11 cellular contexts compared by ENCODE assay signal in genomic region chr11:131568318-131568717, GRCh38.
"Had no signal": no experiment of that assay in that cellular context is flagged by ENCODE, and none has a peak within 500 bp of the region (broad histone marks: within the 10 kb centered on the region; RNA-seq: fewer than 3 reads in every experiment).

No MANE protein-coding gene starts in this region.

- H3K9me3 Mint-ChIP-seq: GM23338, H9, HFFc6 had no signal

- H2AFZ ChIP-seq: GM23338 had no signal

- H3K9ac ChIP-seq: KMS-11 had no signal

- H3K4me3 Mint-ChIP-seq: GM23338, H9, HFFc6 had no signal

- H3K4me2 ChIP-seq: GM23338, KMS-11 had no signal

- H3K27ac ChIP-seq: HL-60, KMS-11 had no signal

- H3K27ac Mint-ChIP-seq: GM23338, H9, HFFc6 had no signal

- H3K4me3 ChIP-seq: GM23338 had no signal

- FAIRE-seq: H1, H54 had no signal

- ATAC-seq: GM23338 had no signal

- DNase-seq: H9, HCEC 1CT, HFFc6, IMR-90, Karpas-422, KBM-7 had no signal
